In genomic region chr2:105737980-105738657, GRCh38 we compare ENCODE assay signal across 15 cellular contexts. TPM values are rescaled to one million over a fixed set of nuclear protein-coding genes. Genes with fewer than 3 reads are reported as not detected.
DNase-seq lines count a peak whose midpoint lies in the region; ATAC-seq, FAIRE-seq and TF ChIP-seq lines count a peak whose summit lies in the region.
"Had no signal": no experiment of that assay in that cellular context is flagged by ENCODE, and none has a peak within 500 bp of the region (broad histone marks: within the 10 kb centered on the region; RNA-seq: fewer than 3 reads in every experiment).

No MANE protein-coding gene starts in this region.

- H3K36me3 ChIP-seq in bronchial epithelial cell (ENCODE audit: control insufficient read depth, insufficient read depth, low read length) (no peaks in the 10 kb centered on the region), suprapubic skin (no peaks in the 10 kb centered on the region)
- H3K36me3 ChIP-seq: cardiac muscle cell had no signal

- H3K27ac ChIP-seq in suprapubic skin (no peak overlapping the region), dorsolateral prefrontal cortex (no peak overlapping the region)
- H3K27ac ChIP-seq: cardiac muscle cell, VCaP had no signal

- no peak for FAIRE-seq in bronchial epithelial cell (lab: Jason Lieb, UNC)
- FAIRE-seq: islet of Langerhans had no signal

- 83% methylated on average over 6 of the region's 6 CpGs for WGBS in suprapubic skin

- DNase-seq in activated T-cell treated with anti-CD3 and anti-CD28 coated beads, Interleukin-2, amount 50 U/mL, for 4 hours, result no peak
- DNase-seq in activated T-cell treated with anti-CD3 and anti-CD28 coated beads for 4 hours, result no peak
- DNase-seq in T follicular helper cell (ENCODE audit: low read depth), result peak; percentile 38
- DNase-seq in bronchial epithelial cell (ENCODE audit: low read depth), result peak; percentile 63
- DNase-seq in stimulated activated naive CD8-positive, alpha-beta T cell treated with anti-CD3 and anti-CD28 coated beads, Interleukin-15, Interleukin-2, amounts not matched to agents 100 U/mL and 50 U/mL, for 24 hours, result no peak
- DNase-seq in suprapubic skin (ENCODE audit: low spot score in 2 of 2), result no peak
- no peak for DNase-seq in middle frontal gyrus (ENCODE audit: extremely low spot score, low spot score)
- DNase-seq in dorsolateral prefrontal cortex, result no peak
- DNase-seq: DMS79 treated with DMSO at 0.1 percent for 48 hours; NCI-H82; SIG-M5; stimulated activated CD4-positive, alpha-beta T cell treated with anti-CD3 and anti-CD28 coated beads, Interleukin-12 subunit alpha, Interleukin-12 subunit beta, amount 100 ng/mL, for 4 hours had no signal

- peaks cover 86% of the 10 kb centered on the region for H3K4me1 Mint-ChIP-seq in activated T-cell treated with anti-CD3 and anti-CD28 coated beads, Interleukin-2, amount 50 U/mL, for 4 hours (ENCODE audit: low read depth)

- no peak overlapping the region for H3K4me3 ChIP-seq in bronchial epithelial cell (ENCODE audit: low read depth, low read length)
- H3K4me3 ChIP-seq in suprapubic skin, result no peak overlapping the region
- H3K4me3 ChIP-seq in dorsolateral prefrontal cortex, result no peak overlapping the region
- H3K4me3 ChIP-seq: cardiac muscle cell had no signal

- H3K4me3 Mint-ChIP-seq in activated T-cell treated with anti-CD3 and anti-CD28 coated beads, Interleukin-2, amount 50 U/mL, for 4 hours, result peak overlapping the region; percentile 76

- H3K27me3 ChIP-seq in bronchial epithelial cell (ENCODE audit: control insufficient read depth, insufficient read depth, low read length) (no peaks in the 10 kb centered on the region), suprapubic skin (peaks cover 4% of the 10 kb centered on the region), dorsolateral prefrontal cortex (no peaks in the 10 kb centered on the region)
- H3K27me3 ChIP-seq: cardiac muscle cell had no signal

- TF ChIP-seq EP300 in suprapubic skin (IDR thresholded peaks at IDR 0.05), result no peak

- TF ChIP-seq CTCF in bronchial epithelial cell (IDR thresholded peaks at IDR 0.05; ENCODE audit: insufficient read depth, low read length, severe bottlenecking) (no peak), suprapubic skin (IDR thresholded peaks at IDR 0.05) (no peak), dorsolateral prefrontal cortex (IDR thresholded peaks at IDR 0.05 in 54 of 56, conservative IDR thresholded peaks at IDR 0.05 in 2 of 56; ENCODE audit: low read depth in 1 of 56, partially characterized antibody in 56 of 56) (no peak)

- TF ChIP-seq POLR2A in suprapubic skin (IDR thresholded peaks at IDR 0.05), result no peak

- peak; percentile 90 to 92 for ATAC-seq in activated T-cell treated with anti-CD3 and anti-CD28 coated beads, Interleukin-2, amount 50 U/mL, for 4 hours
- ATAC-seq in stimulated activated naive CD8-positive, alpha-beta T cell treated with anti-CD3 and anti-CD28 coated beads, Interleukin-15, Interleukin-2, amounts not matched to agents 100 U/mL and 50 U/mL, for 24 hours, result peak; percentile 73

- no peaks in the 10 kb centered on the region for H3K9me3 ChIP-seq in suprapubic skin

- no peaks in the 10 kb centered on the region for H3K4me1 ChIP-seq in suprapubic skin

- H3K36me3 Mint-ChIP-seq in activated T-cell treated with anti-CD3 and anti-CD28 coated beads, Interleukin-2, amount 50 U/mL, for 4 hours (ENCODE audit: insufficient read depth), result no peaks in the 10 kb centered on the region

- H3K27me3 Mint-ChIP-seq in activated T-cell treated with anti-CD3 and anti-CD28 coated beads, Interleukin-2, amount 50 U/mL, for 4 hours (ENCODE audit: low read depth), result no peaks in the 10 kb centered on the region

- intact Hi-C loops in dorsolateral prefrontal cortex (cut with DNase I), result no loop called here

- H3K9me3 Mint-ChIP-seq in activated T-cell treated with anti-CD3 and anti-CD28 coated beads, Interleukin-2, amount 50 U/mL, for 4 hours, result peaks cover 3% of the 10 kb centered on the region

RNA-seq across cellular contexts. Expression of gene NCK2, which starts 6.6 kb away (rescaled TPM):
- total RNA-seq in activated T-cell treated with anti-CD3 and anti-CD28 coated beads, Interleukin-2, amount 50 U/mL, for 4 hours, result 10 to 100 TPM; 71.6 to 79.1 (median 73.5) TPM
- total RNA-seq in bronchial epithelial cell (90.0 and 99.3 TPM in 2 replicates), suprapubic skin (10 to 100 TPM; 40.1 to 59.4 (median 49.2) TPM), dorsolateral prefrontal cortex (10 to 100 TPM; 22.2 to 89.9 (median 58.4) TPM)

Comparison
In these comparisons a context has a peak if more than half of its experiments do, and no peak if none do; other contexts are left out.
1. DNase-seq: peak in T follicular helper cell (single experiment) and bronchial epithelial cell (single experiment); none in activated T-cell treated with anti-CD3 and anti-CD28 coated beads, Interleukin-2, amount 50 U/mL, for 4 hours (single experiment), activated T-cell treated with anti-CD3 and anti-CD28 coated beads for 4 hours (single experiment), stimulated activated naive CD8-positive, alpha-beta T cell treated with anti-CD3 and anti-CD28 coated beads, Interleukin-15, Interleukin-2, amounts not matched to agents 100 U/mL and 50 U/mL, for 24 hours (single experiment), suprapubic skin (0 of 2), middle frontal gyrus (single experiment) and dorsolateral prefrontal cortex (0 of 10).